8 cellular contexts compared by ENCODE assay signal in the genomic region with DNA sequence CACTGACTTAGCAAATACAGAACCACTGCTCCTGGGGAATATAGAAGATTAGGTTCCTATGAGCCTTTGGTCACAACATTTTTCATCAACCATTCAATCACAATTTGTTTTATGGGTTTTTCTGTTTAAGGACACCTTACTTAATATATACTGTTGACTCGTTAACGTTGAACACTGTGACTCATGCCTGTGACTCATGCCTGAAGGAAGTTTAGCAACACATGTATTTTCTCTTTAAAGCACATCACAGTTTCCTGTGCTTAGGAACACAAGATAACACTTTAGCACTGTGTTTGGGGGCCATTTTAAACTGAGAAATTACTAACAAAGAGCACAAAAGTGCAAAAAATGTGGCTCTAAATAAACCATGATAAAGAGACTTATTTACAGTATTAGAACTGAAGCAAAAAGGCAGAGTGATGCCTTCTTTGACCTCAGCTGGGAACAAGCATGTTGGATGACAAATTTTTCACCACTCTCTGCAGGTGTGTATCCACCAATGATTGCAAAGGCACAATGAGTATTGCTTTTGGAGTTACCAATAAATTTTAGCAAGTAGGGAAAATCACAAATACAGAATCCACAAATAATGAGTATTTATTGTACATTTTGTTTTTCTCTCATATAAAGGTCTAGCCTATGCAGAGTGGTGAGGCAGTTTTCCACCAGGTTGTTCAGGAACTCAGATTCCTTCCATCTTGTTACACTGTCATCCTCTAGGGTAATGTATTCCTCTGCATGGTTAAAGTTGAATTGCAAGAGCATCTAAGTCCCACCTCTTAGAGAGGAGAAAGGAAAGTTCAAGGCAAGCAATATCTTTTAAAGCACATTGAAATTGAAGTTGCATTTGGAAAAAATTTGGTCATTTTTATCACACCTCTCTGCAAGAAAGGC. TPM values are rescaled to one million over a fixed set of nuclear protein-coding genes. Genes with fewer than 3 reads are reported as not detected.
DNase-seq lines count a peak whose midpoint lies in the region; ATAC-seq and TF ChIP-seq lines count a peak whose summit lies in the region.

No MANE protein-coding gene starts in this region.

- H3K4me1 ChIP-seq in ACC112 (ENCODE audit: control insufficient read depth, insufficient read depth, low read length, unreplicated experiment) = peaks cover 17% of the 10 kb centered on the region
- H3K4me1 ChIP-seq in prostate gland (replicated peaks) = no peaks in the 10 kb centered on the region

- ATAC-seq in WTC11 (peak; percentile 43; the same call in 1 of the 2 replicates), GM21825 (IDR thresholded peaks at IDR 0.05; ENCODE audit: unreplicated experiment) (no peak), GM18502 (IDR thresholded peaks at IDR 0.05; ENCODE audit: poor library complexity, unreplicated experiment) (no peak), HG03039 (IDR thresholded peaks at IDR 0.05; ENCODE audit: unreplicated experiment) (no peak)

- H3K27ac ChIP-seq in ACC112 (ENCODE audit: low read depth, low read length) = peak overlapping the region; percentile 74
- H3K27ac ChIP-seq in prostate gland = no peak overlapping the region

- peak overlapping the region; percentile 66; the same call in 1 of the 2 replicates for H3K27ac Mint-ChIP-seq in WTC11

- H3K27me3 Mint-ChIP-seq in WTC11 (ENCODE audit: low read depth) = no peaks in the 10 kb centered on the region

- no peaks in the 10 kb centered on the region for H3K9me3 ChIP-seq in prostate gland

- intact Hi-C loops in prostate gland (cut with DNase I) = no loop called here

- peak overlapping the region; percentile 55 for H2AFZ ChIP-seq in ACC112 (ENCODE audit: low read length, unreplicated experiment)

- peaks cover 33% of the 10 kb centered on the region for H3K4me1 Mint-ChIP-seq in WTC11

- peaks cover 11% of the 10 kb centered on the region for H3K9me3 Mint-ChIP-seq in WTC11

- TF ChIP-seq POLR2A in prostate gland (IDR thresholded peaks at IDR 0.05) = no peak

- DNase-seq in HS-27A (ENCODE audit: low read depth) (peak; percentile 69), WTC11 (ENCODE audit: low spot score) (no peak), dermis microvascular lymphatic vessel endothelial cell (ENCODE audit: low read depth in 2 of 2) (peak; percentile 89 to 96), prostate gland (ENCODE audit: low spot score) (peak; percentile 36)

- H3K36me3 ChIP-seq in ACC112 (ENCODE audit: insufficient read depth, low read length) (no peaks in the 10 kb centered on the region), prostate gland (no peaks in the 10 kb centered on the region)

- no peak overlapping the region for H3K4me3 ChIP-seq in ACC112 (ENCODE audit: low read depth, low read length)
- H3K4me3 ChIP-seq in prostate gland = no peak overlapping the region

- H3K27me3 ChIP-seq in ACC112 (ENCODE audit: insufficient read depth, low read length) = no peaks in the 10 kb centered on the region
- H3K27me3 ChIP-seq in prostate gland (replicated peaks; ENCODE audit: insufficient read depth) = no peaks in the 10 kb centered on the region

- peaks cover 20% of the 10 kb centered on the region for H3K36me3 Mint-ChIP-seq in WTC11

- H3K79me2 ChIP-seq in ACC112 (ENCODE audit: control insufficient read depth, insufficient read depth, low read length, unreplicated experiment) = no peaks in the 10 kb centered on the region

- H3K4me3 Mint-ChIP-seq in WTC11 = no peak overlapping the region

- 0% methylated on average over 2 of the region's 2 CpGs for WGBS in prostate gland

- CTCF ChIA-PET in WTC11 (lab: Charles Lee) = interaction anchor here (0.8 to 1.3 kb wide), 2 partner anchors 22 to 27 kb away, joined by 3 to 5 read pairs; partner anchors contain the start of gene BTAF1

- POLR2A ChIA-PET in WTC11 (lab: Charles Lee) = interaction anchor here (1.1 to 1.5 kb wide), 2 partner anchors 15 kb away, joined by 3 to 5 read pairs; no protein-coding TSS in a partner anchor

- TF ChIP-seq CTCF in WTC11 (IDR thresholded peaks at IDR 0.05) (no peak), prostate gland (IDR thresholded peaks at IDR 0.05) (no peak)

TF ChIP-seq in WTC11, 78 proteins besides CTCF, POLR2A, EP300 and RAD21:
- TF ChIP-seq MAX (CRISPR knock-in tag; IDR thresholded peaks at IDR 0.05) (no peak), CREB1 (CRISPR knock-in tag; IDR thresholded peaks at IDR 0.05) (no peak), ZNF425 (CRISPR knock-in tag; conservative IDR thresholded peaks at IDR 0.05) (no peak)
- TF ChIP-seq, protein P1, sequence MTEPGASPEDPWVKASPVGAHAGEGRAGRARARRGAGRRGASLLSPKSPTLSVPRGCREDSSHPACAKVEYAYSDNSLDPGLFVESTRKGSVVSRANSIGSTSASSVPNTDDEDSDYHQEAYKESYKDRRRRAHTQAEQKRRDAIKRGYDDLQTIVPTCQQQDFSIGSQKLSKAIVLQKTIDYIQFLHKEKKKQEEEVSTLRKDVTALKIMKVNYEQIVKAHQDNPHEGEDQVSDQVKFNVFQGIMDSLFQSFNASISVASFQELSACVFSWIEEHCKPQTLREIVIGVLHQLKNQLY (CRISPR knock-in tag; IDR thresholded peaks at IDR 0.05) = no peak
- TF ChIP-seq, protein P2, sequence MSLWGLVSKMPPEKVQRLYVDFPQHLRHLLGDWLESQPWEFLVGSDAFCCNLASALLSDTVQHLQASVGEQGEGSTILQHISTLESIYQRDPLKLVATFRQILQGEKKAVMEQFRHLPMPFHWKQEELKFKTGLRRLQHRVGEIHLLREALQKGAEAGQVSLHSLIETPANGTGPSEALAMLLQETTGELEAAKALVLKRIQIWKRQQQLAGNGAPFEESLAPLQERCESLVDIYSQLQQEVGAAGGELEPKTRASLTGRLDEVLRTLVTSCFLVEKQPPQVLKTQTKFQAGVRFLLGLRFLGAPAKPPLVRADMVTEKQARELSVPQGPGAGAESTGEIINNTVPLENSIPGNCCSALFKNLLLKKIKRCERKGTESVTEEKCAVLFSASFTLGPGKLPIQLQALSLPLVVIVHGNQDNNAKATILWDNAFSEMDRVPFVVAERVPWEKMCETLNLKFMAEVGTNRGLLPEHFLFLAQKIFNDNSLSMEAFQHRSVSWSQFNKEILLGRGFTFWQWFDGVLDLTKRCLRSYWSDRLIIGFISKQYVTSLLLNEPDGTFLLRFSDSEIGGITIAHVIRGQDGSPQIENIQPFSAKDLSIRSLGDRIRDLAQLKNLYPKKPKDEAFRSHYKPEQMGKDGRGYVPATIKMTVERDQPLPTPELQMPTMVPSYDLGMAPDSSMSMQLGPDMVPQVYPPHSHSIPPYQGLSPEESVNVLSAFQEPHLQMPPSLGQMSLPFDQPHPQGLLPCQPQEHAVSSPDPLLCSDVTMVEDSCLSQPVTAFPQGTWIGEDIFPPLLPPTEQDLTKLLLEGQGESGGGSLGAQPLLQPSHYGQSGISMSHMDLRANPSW (CRISPR knock-in tag; conservative IDR thresholded peaks at IDR 0.05; ENCODE audit: low read depth) = no peak
- TF ChIP-seq, protein P3, sequence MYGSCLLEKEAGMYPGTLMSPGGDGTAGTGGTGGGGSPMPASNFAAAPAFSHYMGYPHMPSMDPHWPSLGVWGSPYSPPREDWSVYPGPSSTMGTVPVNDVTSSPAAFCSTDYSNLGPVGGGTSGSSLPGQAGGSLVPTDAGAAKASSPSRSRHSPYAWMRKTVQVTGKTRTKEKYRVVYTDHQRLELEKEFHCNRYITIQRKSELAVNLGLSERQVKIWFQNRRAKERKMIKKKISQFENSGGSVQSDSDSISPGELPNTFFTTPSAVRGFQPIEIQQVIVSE (CRISPR knock-in tag; IDR thresholded peaks at IDR 0.05; ENCODE audit: borderline replicate concordance) = no peak

RNA-seq across cellular contexts. Expression of gene FGFBP3, which starts 7.3 kb away (rescaled TPM):
- total RNA-seq in WTC11 (2021) (53.0 to 68.2 TPM (median 55.0 TPM) in 3 replicates), dermis microvascular lymphatic vessel endothelial cell (0.13 and 0.51 TPM in 2 replicates), prostate gland (1 to 10 TPM; 2.3 to 3.4 TPM)

RNA-seq across cellular contexts. Expression of gene BTAF1, which starts 21.5 kb away (rescaled TPM):
- total RNA-seq in WTC11 (2021) = 47.2 to 49.6 TPM (median 49.2 TPM) in 3 replicates
- 23.7 and 25.8 TPM in 2 replicates for total RNA-seq in dermis microvascular lymphatic vessel endothelial cell
- 10 to 100 TPM; 31.2 to 43.2 TPM for total RNA-seq in prostate gland

Comparison
In these comparisons a context has a peak if more than half of its experiments do, and no peak if none do; other contexts are left out.
1. RNA of gene FGFBP3, which starts 7.3 kb away (total RNA-seq): 53.0 to 68.2 TPM in WTC11; 2.3 to 3.4 TPM in prostate gland and 0.13 to 0.51 TPM in dermis microvascular lymphatic vessel endothelial cell; every median in the first group is over 10 times any median in the second.